9 cellular contexts compared by ENCODE assay signal in the genomic region with DNA sequence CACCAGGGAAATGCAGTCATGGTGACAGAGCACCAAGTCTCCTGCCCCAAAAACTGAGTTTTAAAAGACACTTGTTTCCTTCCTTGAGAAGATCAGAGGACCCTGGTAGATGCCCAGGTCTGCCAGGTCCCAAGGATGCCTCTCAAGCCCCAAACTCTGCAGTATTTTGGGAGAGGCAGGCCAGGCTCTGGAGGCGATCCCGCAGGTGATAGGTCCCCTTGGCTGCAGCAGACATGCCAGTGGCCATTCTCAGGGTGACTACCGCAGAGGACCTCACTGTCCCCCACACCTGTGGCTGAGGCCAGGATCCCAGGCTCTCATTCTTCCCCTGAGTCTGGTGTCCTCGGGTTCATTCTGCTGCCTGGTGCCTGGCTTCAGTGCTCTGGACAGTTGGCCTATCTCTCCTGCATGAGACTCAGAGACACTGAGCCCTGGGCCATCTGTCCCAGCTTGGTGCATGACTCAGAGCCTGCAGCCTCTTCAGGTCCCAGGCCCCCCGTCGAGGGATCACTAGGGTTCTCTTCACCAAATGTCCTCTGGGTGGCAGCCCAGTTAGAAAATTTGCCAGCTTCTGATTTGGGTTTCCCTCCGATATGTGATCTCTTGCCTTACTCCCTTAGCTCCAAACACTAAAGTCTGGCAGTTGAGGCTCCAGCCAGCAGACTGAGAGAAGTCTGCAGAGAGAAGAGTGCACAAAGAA. TPM values are rescaled to one million over a fixed set of nuclear protein-coding genes. Genes with fewer than 3 reads are reported as not detected.
DNase-seq lines count a peak whose midpoint lies in the region; ATAC-seq and TF ChIP-seq lines count a peak whose summit lies in the region.
"Had no signal": no experiment of that assay in that cellular context is flagged by ENCODE, and none has a peak within 500 bp of the region (broad histone marks: within the 10 kb centered on the region; RNA-seq: fewer than 3 reads in every experiment).

No MANE protein-coding gene starts in this region.

- peaks cover 0 to 7% (median 0%) of the 10 kb centered on the region in 6 donors for H3K36me3 ChIP-seq in spleen

- H3K4me3 Mint-ChIP-seq in endothelial cell (ENCODE audit: unreplicated experiment), result no peak overlapping the region
- H3K4me3 Mint-ChIP-seq: B cell had no signal

- H3K4me1 Mint-ChIP-seq in endothelial cell (ENCODE audit: unreplicated experiment), result no peaks in the 10 kb centered on the region
- H3K4me1 Mint-ChIP-seq: B cell had no signal

- no peak overlapping the region for H3K27ac ChIP-seq in spleen

- no peak overlapping the region for H3K27ac Mint-ChIP-seq in endothelial cell (ENCODE audit: unreplicated experiment)
- H3K27ac Mint-ChIP-seq: B cell had no signal

- no peaks in the 10 kb centered on the region for H3K27me3 ChIP-seq in spleen (replicated peaks in 1 of 7)

- H3K27me3 Mint-ChIP-seq in endothelial cell (ENCODE audit: unreplicated experiment), result peaks cover 4% of the 10 kb centered on the region
- H3K27me3 Mint-ChIP-seq: B cell had no signal

- H3K36me3 Mint-ChIP-seq in endothelial cell (ENCODE audit: low read depth, unreplicated experiment), result peaks cover 7% of the 10 kb centered on the region

- ATAC-seq in HG02970 (IDR thresholded peaks at IDR 0.05; ENCODE audit: low FRiP score, unreplicated experiment) (no peak), omental fat pad (ENCODE audit: low FRiP score) (no peak)

- intact Hi-C loops in spleen (cut with DNase I; ENCODE audit: low total_unique reads), result no loop called here

- no peaks in the 10 kb centered on the region for H3K9me3 ChIP-seq in spleen

- no peaks in the 10 kb centered on the region for H3K9me3 Mint-ChIP-seq in endothelial cell (ENCODE audit: unreplicated experiment)

- DNase-seq in SIG-M5 treated with dmso at 0.1 percent for 504 hours (lab: John Stamatoyannopoulos, UW; ENCODE audit: unreplicated experiment) (peak; percentile 38), SIG-M5 (lab: John Stamatoyannopoulos, UW) (no peak), NCI-H82 (lab: John Stamatoyannopoulos, UW) (peak; percentile 92), endothelial cell (ENCODE audit: low spot score) (no peak), spleen (peak; percentile 59), NCI-H748 treated with DMSO at 0.1 percent for 48 hours (lab: John Stamatoyannopoulos, UW) (no peak), omental fat pad (ENCODE audit: low spot score) (no peak)

- peak; percentile 17 for TF ChIP-seq CTCF in endothelial cell (IDR thresholded peaks at IDR 0.05; ENCODE audit: unreplicated experiment)
- TF ChIP-seq CTCF in spleen (IDR thresholded peaks at IDR 0.05 in 8 of 11, conservative IDR thresholded peaks at IDR 0.05 in 3 of 11), result peak in 4 of 11 experiments; percentile 6 to 30 (median 18)
- no peak for TF ChIP-seq CTCF in omental fat pad (IDR thresholded peaks at IDR 0.05)

- H3K4me1 ChIP-seq in spleen, result no peaks in the 10 kb centered on the region

- no peak for TF ChIP-seq POLR2A in spleen (IDR thresholded peaks at IDR 0.05)

- H3K4me3 ChIP-seq in spleen, result no peak overlapping the region

- 57 to 72% (median 67%) methylated on average over 4 to 7 of the region's 7 CpGs for WGBS in spleen, 5 donors

RNA-seq across cellular contexts. Expression of gene GARNL3, which starts 59.7 kb away (rescaled TPM):
- 3.3 TPM for total RNA-seq in endothelial cell (ENCODE audit: unreplicated experiment)
- 10 to 100 TPM in 5 of 7 donors, 1 to 10 TPM in 2; 6.6 to 14.7 (median 11.1) TPM for total RNA-seq in spleen
- 1 to 10 TPM; 2.1 to 6.3 (median 4.2) TPM for polyA plus RNA-seq in spleen
- total RNA-seq in omental fat pad, result 10 to 100 TPM in 3 of 4 donors, 1 to 10 TPM in 1; 10.0 to 27.0 (median 15.7) TPM

Comparison
In these comparisons a context has a peak if more than half of its experiments do, and no peak if none do; other contexts are left out.
1. DNase-seq: peak in SIG-M5 treated with dmso at 0.1 percent for 504 hours (single experiment), NCI-H82 (single experiment) and spleen (single experiment); none in SIG-M5 (single experiment), endothelial cell (single experiment), NCI-H748 treated with DMSO at 0.1 percent for 48 hours (single experiment) and omental fat pad (single experiment).